11 cellular contexts compared by ENCODE assay signal in the genomic region with DNA sequence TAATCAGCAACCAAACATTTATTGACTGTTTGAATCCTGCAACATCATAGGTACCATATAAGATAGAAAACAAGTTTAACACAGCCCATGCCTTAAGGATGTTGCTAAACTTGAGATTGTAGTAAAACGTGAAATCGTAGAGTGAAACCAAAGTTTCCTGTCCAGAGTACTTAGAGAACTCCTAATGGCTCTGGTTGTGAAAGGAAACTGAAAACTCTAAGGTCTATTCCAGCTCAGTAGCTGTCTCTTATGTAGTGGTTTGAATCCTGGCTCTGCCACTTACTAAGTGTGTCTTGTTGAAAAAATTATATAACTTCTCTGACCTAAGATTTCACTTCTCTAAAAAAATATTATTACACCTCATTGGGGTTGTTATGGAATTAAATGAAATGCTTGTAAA.
DNase-seq lines count a peak whose midpoint lies in the region; ATAC-seq, FAIRE-seq and TF ChIP-seq lines count a peak whose summit lies in the region.
"Had no signal": no experiment of that assay in that cellular context is flagged by ENCODE, and none has a peak within 500 bp of the region (broad histone marks: within the 10 kb centered on the region; RNA-seq: fewer than 3 reads in every experiment).

No MANE protein-coding gene starts in this region.

- H3K4me3 ChIP-seq in mucosa of rectum (ENCODE audit: low read length in 2 of 2) = no peak overlapping the region
- no peak overlapping the region for H3K4me3 ChIP-seq in Peyer's patch
- no peak overlapping the region for H3K4me3 ChIP-seq in kidney (ENCODE audit: low read length in 2 of 2)
- no peak overlapping the region for H3K4me3 ChIP-seq in Caco-2 (ENCODE audit: low read depth, low read length)
- H3K4me3 ChIP-seq: left lung had no signal

- no peaks in the 10 kb centered on the region for H3K9me3 Mint-ChIP-seq in Caco-2 (ENCODE audit: unreplicated experiment)

- no TSS peak for BruUV-seq in Caco-2 (replicated peaks; lab: Mats Ljungman, UMichigan)

- no peaks in the 10 kb centered on the region for H3K36me3 ChIP-seq in mucosa of rectum (ENCODE audit: control insufficient read depth in 2 of 2, insufficient read depth in 2 of 2, low read length in 2 of 2)
- no peaks in the 10 kb centered on the region for H3K36me3 ChIP-seq in Peyer's patch
- no peaks in the 10 kb centered on the region for H3K36me3 ChIP-seq in kidney (ENCODE audit: control insufficient read depth in 1 of 2, insufficient read depth in 2 of 2, low read length in 2 of 2)
- no peaks in the 10 kb centered on the region for H3K36me3 ChIP-seq in Caco-2 (ENCODE audit: control insufficient read depth, insufficient read depth, low read length)
- H3K36me3 ChIP-seq: left lung had no signal

- CTCF ChIA-PET in Caco-2 (lab: Charles Lee) = no interaction called here

- TF ChIP-seq CTCF in Peyer's patch (IDR thresholded peaks at IDR 0.05) = no peak
- no peak for TF ChIP-seq CTCF in kidney (IDR thresholded peaks at IDR 0.05; ENCODE audit: borderline replicate concordance, extremely low read depth, insufficient read depth)
- no peak for TF ChIP-seq CTCF in Caco-2 (IDR thresholded peaks at IDR 0.05; ENCODE audit: insufficient read depth in 1 of 2, low read depth in 1 of 2, low read length in 1 of 2, severe bottlenecking in 1 of 2, unreplicated experiment in 1 of 2)

- POLR2A ChIA-PET in Caco-2 (lab: Charles Lee) = no interaction called here

- no peak overlapping the region for H3K4me3 Mint-ChIP-seq in Caco-2 (ENCODE audit: unreplicated experiment)

- H3K27me3 Mint-ChIP-seq in Caco-2 (ENCODE audit: insufficient read depth, unreplicated experiment) = no peaks in the 10 kb centered on the region

- no peak overlapping the region for H3K27ac Mint-ChIP-seq in Caco-2 (ENCODE audit: unreplicated experiment)

- TF ChIP-seq POLR2A in Peyer's patch (IDR thresholded peaks at IDR 0.05) = no peak

- no peak for FAIRE-seq in kidney (lab: Jason Lieb, UNC)

- no peaks in the 10 kb centered on the region for H3K9me3 ChIP-seq in mucosa of rectum (ENCODE audit: control insufficient read depth in 2 of 2, low read length in 2 of 2)
- no peaks in the 10 kb centered on the region for H3K9me3 ChIP-seq in Peyer's patch
- H3K9me3 ChIP-seq in kidney (ENCODE audit: control insufficient read depth in 1 of 2, low read length in 2 of 2) = no peaks in the 10 kb centered on the region
- no peaks in the 10 kb centered on the region for H3K9me3 ChIP-seq in Caco-2
- H3K9me3 ChIP-seq: left lung had no signal

- H3K27me3 ChIP-seq in mucosa of rectum (ENCODE audit: control insufficient read depth in 2 of 2, insufficient read depth in 2 of 2, low read length in 2 of 2) (no peaks in the 10 kb centered on the region), Peyer's patch (no peaks in the 10 kb centered on the region), Caco-2 (replicated peaks; ENCODE audit: control insufficient read depth, insufficient read depth, low read length) (no peaks in the 10 kb centered on the region)

- H3K4me1 ChIP-seq in mucosa of rectum (ENCODE audit: control insufficient read depth in 2 of 2, insufficient read depth in 2 of 2, low read length in 2 of 2) (no peaks in the 10 kb centered on the region), Peyer's patch (peaks cover 0 to 4% (median 0%) of the 10 kb centered on the region in 4 donors), kidney (ENCODE audit: control insufficient read depth in 1 of 2, insufficient read depth in 1 of 2, low read depth in 1 of 2, low read length in 2 of 2) (no peaks in the 10 kb centered on the region), Caco-2 (no peaks in the 10 kb centered on the region)
- H3K4me1 ChIP-seq: left lung had no signal

- DNase-seq in germinal center (ENCODE audit: low spot score) (no peak), Peyer's patch (no peak), kidney (no peak), Caco-2 (no peak)
- DNase-seq: activated T-cell treated with anti-CD3 and anti-CD28 coated beads, Interleukin-2, amount 50 U/mL, for 48 hours; Kasumi-1; left lung had no signal

- ATAC-seq in GM18907 (IDR thresholded peaks at IDR 0.05; ENCODE audit: unreplicated experiment) (peak; percentile 52), GM21723 (IDR thresholded peaks at IDR 0.05; ENCODE audit: unreplicated experiment) (peak; percentile 58), HG03159 (IDR thresholded peaks at IDR 0.05; ENCODE audit: unreplicated experiment) (peak; percentile 47)
- ATAC-seq: left lung had no signal

- intact Hi-C loops in kidney (cut with DNase I) (no loop called here), Caco-2 (cut with micrococcal nuclease; ENCODE audit: unreplicated experiment) (no loop called here)

- no peaks in the 10 kb centered on the region for H3K36me3 Mint-ChIP-seq in Caco-2 (ENCODE audit: insufficient read depth, unreplicated experiment)

- H3K27ac ChIP-seq in mucosa of rectum (ENCODE audit: low read depth in 2 of 2, low read length in 2 of 2) (peak overlapping the region; percentile 38 to 53), Peyer's patch (peak overlapping the region in 2 of 4 donors; percentile 21 to 68), kidney (ENCODE audit: low read depth in 2 of 2, low read length in 2 of 2) (no peak overlapping the region)
- H3K27ac ChIP-seq: left lung had no signal

- H3K9ac ChIP-seq in mucosa of rectum (ENCODE audit: low read depth in 1 of 2, low read length in 2 of 2) (no peak overlapping the region), kidney (ENCODE audit: low read length in 2 of 2) (no peak overlapping the region)

- H3K4me1 Mint-ChIP-seq in Caco-2 (ENCODE audit: low read depth, unreplicated experiment) = no peaks in the 10 kb centered on the region

Comparison
In these comparisons a context has a peak if more than half of its experiments do, and no peak if none do; other contexts are left out.
1. H3K27ac ChIP-seq: peak in mucosa of rectum (2 of 2); none in kidney (0 of 2).
2. Peak in every context shown above with its lines, with median percentiles within 50 percentile points of each other: ATAC-seq.